ENCODE assay signal across 18 cellular contexts in genomic region chr9:107615325-107615724, GRCh38.
DNase-seq lines count a peak whose midpoint lies in the region; ATAC-seq and TF ChIP-seq lines count a peak whose summit lies in the region.
"Had no signal": no experiment of that assay in that cellular context is flagged by ENCODE, and none has a peak within 500 bp of the region (broad histone marks: within the 10 kb centered on the region; RNA-seq: fewer than 3 reads in every experiment).

No MANE protein-coding gene starts in this region.

- TF ChIP-seq CTCF in fibroblast of the aortic adventitia (IDR thresholded peaks at IDR 0.05; ENCODE audit: insufficient read depth, low read length) = no peak

- intact Hi-C loops in sciatic nerve (cut with DNase I) = no loop called here
- intact Hi-C loops in CD4-positive, alpha-beta memory T cell (cut with micrococcal nuclease) = no loop called here

- peaks cover 0 to 3% (median 0%) of the 10 kb centered on the region in 8 donors for H3K9me3 Mint-ChIP-seq in CD4-positive, alpha-beta memory T cell
- H3K9me3 Mint-ChIP-seq: activated naive CD4-positive, alpha-beta T cell treated with anti-CD3 and anti-CD28 coated beads, Interleukin-2, amount 50 U/mL, for 24 hours had no signal

- no peaks in the 10 kb centered on the region for H3K36me3 Mint-ChIP-seq in CD4-positive, alpha-beta memory T cell

- DNase-seq in H7 (peak; percentile 1), SIG-M5 treated with dmso at 0.1 percent for 504 hours (lab: John Stamatoyannopoulos, UW; ENCODE audit: unreplicated experiment) (peak; percentile 98), fibroblast of the aortic adventitia (ENCODE audit: low read depth) (peak; percentile 85), sciatic nerve (ENCODE audit: low spot score) (no peak), NCI-H774 (lab: John Stamatoyannopoulos, UW) (no peak), NCI-H82 (lab: John Stamatoyannopoulos, UW) (no peak)
- DNase-seq in activated effector memory CD4-positive, alpha-beta T cell treated with Interleukin-2 at 50 U/mL for 16 hours = no peak
- no peak for DNase-seq in CD4-positive, alpha-beta memory T cell
- DNase-seq: activated CD4-positive, alpha-beta T cell treated with anti-CD3 and anti-CD28 coated beads, Interleukin-2, amount 50 U/mL, for 1 hour; activated T-cell treated with anti-CD3 and anti-CD28 coated beads for 4 hours; body of pancreas; hippocampal formation; kidney glomerular epithelial cell; NCI-H2029 treated with DMSO at 0.1 percent for 48 hours; NCI-H510A treated with DMSO at 0.1 percent for 48 hours; Peyer's patch; stimulated activated CD4-positive, alpha-beta T cell treated with anti-CD3 and anti-CD28 coated beads, Interleukin-4, amount 100 ng/mL, for 1 hour had no signal

- no peak overlapping the region for H3K4me3 Mint-ChIP-seq in CD4-positive, alpha-beta memory T cell
- H3K4me3 Mint-ChIP-seq: activated naive CD4-positive, alpha-beta T cell treated with anti-CD3 and anti-CD28 coated beads, Interleukin-2, amount 50 U/mL, for 24 hours had no signal

- no peaks in the 10 kb centered on the region for H3K9me3 ChIP-seq in CD4-positive, alpha-beta memory T cell (ENCODE audit: control insufficient read depth in 1 of 2, low read length in 2 of 2)
- H3K9me3 ChIP-seq: body of pancreas, Peyer's patch had no signal

- ATAC-seq in sciatic nerve = peak; percentile 4
- ATAC-seq: body of pancreas had no signal

- H3K4me1 ChIP-seq in CD4-positive, alpha-beta memory T cell (ENCODE audit: insufficient read depth, low read length) = no peaks in the 10 kb centered on the region
- H3K4me1 ChIP-seq: body of pancreas had no signal

- H3K4me3 ChIP-seq in H7 (ENCODE audit: insufficient read depth, low read depth, low read length) = no peak overlapping the region
- H3K4me3 ChIP-seq in fibroblast of the aortic adventitia (ENCODE audit: low read depth, low read length) = no peak overlapping the region
- no peak overlapping the region for H3K4me3 ChIP-seq in CD4-positive, alpha-beta memory T cell (ENCODE audit: low read length in 2 of 2)
- H3K4me3 ChIP-seq: body of pancreas, Peyer's patch had no signal

- no peaks in the 10 kb centered on the region for H3K4me1 Mint-ChIP-seq in CD4-positive, alpha-beta memory T cell
- H3K4me1 Mint-ChIP-seq: activated naive CD4-positive, alpha-beta T cell treated with anti-CD3 and anti-CD28 coated beads, Interleukin-2, amount 50 U/mL, for 24 hours had no signal

- no peaks in the 10 kb centered on the region for H3K27me3 ChIP-seq in H7 (ENCODE audit: control insufficient read depth, insufficient read depth, low read length)
- H3K27me3 ChIP-seq in CD4-positive, alpha-beta memory T cell (ENCODE audit: insufficient read depth, low read length) = no peaks in the 10 kb centered on the region
- H3K27me3 ChIP-seq: body of pancreas, Peyer's patch had no signal

- POLR2A ChIA-PET in CD4-positive, alpha-beta memory T cell (lab: Charles Lee; ENCODE audit: partially characterized antibody) = no interaction called here

- peaks cover 0 to 3% of the 10 kb centered on the region in 2 donors for H3K27me3 Mint-ChIP-seq in CD4-positive, alpha-beta memory T cell
- H3K27me3 Mint-ChIP-seq: activated naive CD4-positive, alpha-beta T cell treated with anti-CD3 and anti-CD28 coated beads, Interleukin-2, amount 50 U/mL, for 24 hours had no signal

- H3K27ac Mint-ChIP-seq in CD4-positive, alpha-beta memory T cell = no peak overlapping the region
- H3K27ac Mint-ChIP-seq: activated naive CD4-positive, alpha-beta T cell treated with anti-CD3 and anti-CD28 coated beads, Interleukin-2, amount 50 U/mL, for 24 hours had no signal

- H3K36me3 ChIP-seq in H7 (replicated peaks; ENCODE audit: control insufficient read depth, insufficient read depth, low read length) = no peaks in the 10 kb centered on the region
- H3K36me3 ChIP-seq in CD4-positive, alpha-beta memory T cell (ENCODE audit: insufficient read depth, low read length) = no peaks in the 10 kb centered on the region
- H3K36me3 ChIP-seq: Peyer's patch had no signal

- H3K27ac ChIP-seq in CD4-positive, alpha-beta memory T cell (ENCODE audit: low read depth, low read length) = no peak overlapping the region
- H3K27ac ChIP-seq: body of pancreas had no signal

- CTCF ChIA-PET in CD4-positive, alpha-beta memory T cell (lab: Charles Lee; ENCODE audit: partially characterized antibody) = no interaction called here

Comparison
In these comparisons a context has a peak if more than half of its experiments do, and no peak if none do; other contexts are left out.
1. DNase-seq: peak in H7 (single experiment), SIG-M5 treated with dmso at 0.1 percent for 504 hours (single experiment) and fibroblast of the aortic adventitia (single experiment); none in sciatic nerve (single experiment), activated effector memory CD4-positive, alpha-beta T cell treated with Interleukin-2 at 50 U/mL for 16 hours (single experiment), NCI-H774 (single experiment), NCI-H82 (single experiment) and CD4-positive, alpha-beta memory T cell (0 of 5).